21 cellular contexts compared by ENCODE assay signal in the genomic region with DNA sequence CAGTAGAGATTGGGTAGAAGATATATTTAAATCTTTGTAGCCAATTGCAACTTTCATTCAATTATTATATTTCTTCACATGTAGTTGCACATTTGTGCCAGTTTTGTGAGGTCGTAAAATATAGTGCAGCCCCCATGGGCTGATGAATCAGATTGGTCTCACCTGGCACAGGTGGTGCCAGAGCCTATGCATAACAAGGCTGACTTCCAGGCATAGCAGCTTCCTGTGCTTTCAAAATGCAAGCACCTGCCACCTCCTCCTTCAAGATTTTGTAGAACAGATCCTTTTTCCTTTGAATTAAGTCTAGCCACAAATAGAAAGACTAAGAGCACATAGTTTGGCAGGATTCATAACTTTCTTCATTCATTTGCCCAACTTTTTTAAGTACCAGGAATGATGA.
"Had no signal": no experiment of that assay in that cellular context is flagged by ENCODE, and none has a peak within 500 bp of the region (broad histone marks: within the 10 kb centered on the region; RNA-seq: fewer than 3 reads in every experiment).

No MANE protein-coding gene starts in this region.

- DNase-seq: Karpas-422; KG1; MM.1S; NCI-H1092 treated with DMSO at 0.1 percent for 48 hours; NCI-H1436; NCI-H187; NCI-H2029; NCI-H2081 treated with DMSO at 0.1 percent for 48 hours; NCI-H345; NCI-H446 treated with DMSO at 0.1 percent for 48 hours; NCI-H510A treated with DMSO at 0.1 percent for 48 hours; NCI-H526; NCI-H748 treated with DMSO at 0.1 percent for 48 hours; NK-92 treated with Interleukin-12 subunit alpha and Interleukin-12 subunit beta, amount 100 ng/mL, for 24 hours; PC-3; SHP77; SK-N-SH; SW 1271; T-cell had no signal

- H3K9me3 ChIP-seq: SK-N-SH had no signal

- ATAC-seq: Panc1, PC-3, T-cell had no signal

- H3K27ac ChIP-seq: RWPE1 had no signal
